Comparison of ENCODE assay signal across 15 cellular contexts in the genomic region with DNA sequence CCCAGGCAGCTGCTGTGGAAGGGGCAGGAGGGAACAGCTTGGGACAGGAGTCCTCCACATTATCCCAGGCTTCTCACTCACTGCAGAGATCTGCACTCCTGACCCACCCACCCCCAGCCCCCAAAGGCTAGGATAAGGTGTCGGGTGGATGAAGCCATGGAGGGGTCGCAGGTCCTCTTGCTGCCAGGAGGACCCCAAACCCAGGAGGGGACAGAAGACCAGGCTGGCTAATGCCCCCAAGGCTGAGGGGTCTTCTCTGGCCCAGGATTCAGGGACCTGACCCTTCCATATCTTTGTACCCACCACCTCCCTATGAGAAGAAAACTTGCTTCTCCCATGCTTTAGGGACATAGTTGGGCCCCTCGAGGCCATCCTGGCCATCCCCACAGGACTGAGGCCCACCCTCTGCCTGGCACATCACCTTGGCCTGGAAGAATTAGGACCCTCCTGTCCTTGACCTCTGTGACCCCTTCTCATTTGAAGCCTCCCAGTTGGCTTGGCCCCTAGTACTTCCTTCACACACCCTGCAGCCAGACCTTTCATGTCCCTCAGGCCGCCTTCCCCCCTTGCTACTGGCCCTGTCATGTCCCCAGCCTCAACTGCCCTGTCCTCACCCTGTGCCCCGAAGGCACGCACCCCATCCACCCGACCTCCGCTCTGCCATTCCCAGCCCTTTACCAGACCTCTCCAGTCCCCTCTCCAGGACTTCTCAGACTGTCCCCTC. TPM values are rescaled to one million over a fixed set of nuclear protein-coding genes. Genes with fewer than 3 reads are reported as not detected.
DNase-seq lines count a peak whose midpoint lies in the region; ATAC-seq and TF ChIP-seq lines count a peak whose summit lies in the region.
"Had no signal": no experiment of that assay in that cellular context is flagged by ENCODE, and none has a peak within 500 bp of the region (broad histone marks: within the 10 kb centered on the region; RNA-seq: fewer than 3 reads in every experiment).

No MANE protein-coding gene starts in this region.

- no peaks in the 10 kb centered on the region for H4K20me1 ChIP-seq in osteoblast (ENCODE audit: insufficient read depth, low read length)

- H3K4me3 ChIP-seq in right atrium auricular region (no peak overlapping the region), osteoblast (ENCODE audit: insufficient read depth, low read length) (no peak overlapping the region), uterus (no peak overlapping the region)
- H3K4me3 ChIP-seq: BLaER1, SJCRH30 had no signal

- no peaks in the 10 kb centered on the region for H3K9me3 ChIP-seq in right atrium auricular region
- H3K9me3 ChIP-seq in osteoblast (ENCODE audit: low read depth, low read length): no peaks in the 10 kb centered on the region
- no peaks in the 10 kb centered on the region for H3K9me3 ChIP-seq in uterus
- H3K9me3 ChIP-seq: BLaER1, SJCRH30 had no signal

- TF ChIP-seq POLR2A in uterus (IDR thresholded peaks at IDR 0.05): no peak

- H3K27me3 ChIP-seq in right atrium auricular region (no peaks in the 10 kb centered on the region), osteoblast (ENCODE audit: insufficient read depth, low read length) (no peaks in the 10 kb centered on the region), uterus (no peaks in the 10 kb centered on the region)
- H3K27me3 ChIP-seq: BLaER1, SJCRH30 had no signal

- H3K36me3 ChIP-seq in right atrium auricular region: peaks cover 10% of the 10 kb centered on the region
- no peaks in the 10 kb centered on the region for H3K36me3 ChIP-seq in osteoblast (ENCODE audit: insufficient read depth, low read length)
- H3K36me3 ChIP-seq in uterus: no peaks in the 10 kb centered on the region
- H3K36me3 ChIP-seq: SJCRH30 had no signal

- ATAC-seq in Right ventricle myocardium inferior (no peak), GM21515 (IDR thresholded peaks at IDR 0.05; ENCODE audit: unreplicated experiment) (no peak), HG02798 (IDR thresholded peaks at IDR 0.05; ENCODE audit: poor library complexity, unreplicated experiment) (no peak), HG02678 (IDR thresholded peaks at IDR 0.05; ENCODE audit: unreplicated experiment) (no peak)

- H3K27ac ChIP-seq in right atrium auricular region (peak overlapping the region; percentile 75 to 85), osteoblast (ENCODE audit: low read depth, low read length) (no peak overlapping the region), uterus (peak overlapping the region; percentile 66 to 74)
- H3K27ac ChIP-seq: BLaER1, SJCRH30 had no signal

- TF ChIP-seq CTCF in right atrium auricular region (IDR thresholded peaks at IDR 0.05): no peak
- TF ChIP-seq CTCF in brain (conservative IDR thresholded peaks at IDR 0.05): no peak
- TF ChIP-seq CTCF in osteoblast (IDR thresholded peaks at IDR 0.05; ENCODE audit: extremely low read depth, low read depth, low read length): no peak
- TF ChIP-seq CTCF in uterus (IDR thresholded peaks at IDR 0.05): no peak

- H3K79me2 ChIP-seq in osteoblast (ENCODE audit: insufficient read depth, low read length): no peaks in the 10 kb centered on the region

- peaks cover 0 to 3% (median 0%) of the 10 kb centered on the region in 5 experiments for H3K9me3 Mint-ChIP-seq in brain

- intact Hi-C loops in Right ventricle myocardium inferior (cut with DNase I) (no loop called here), uterus (cut with DNase I; ENCODE audit: low total_unique reads) (no loop called here)

- peaks cover 19% of the 10 kb centered on the region for H3K36me3 Mint-ChIP-seq in brain

- DNase-seq in right atrium auricular region (ENCODE audit: low spot score) (no peak), Right ventricle myocardium inferior (ENCODE audit: missing footprints) (no peak), osteoblast (ENCODE audit: insufficient read length, low spot score, missing footprints) (peak; percentile 89), uterus (peak in 1 of 2 donors; percentile 20)
- DNase-seq: GOT3, MV-4-11, NCI-H1436, NCI-H2081, SJCRH30 had no signal

- peaks cover 26% of the 10 kb centered on the region for H3K4me1 Mint-ChIP-seq in brain

- H3K27me3 Mint-ChIP-seq in brain: peaks cover 3% of the 10 kb centered on the region

- H2AFZ ChIP-seq in osteoblast (ENCODE audit: low read length): no peak overlapping the region

- H3K4me3 Mint-ChIP-seq in brain: no peak overlapping the region
- H3K4me3 Mint-ChIP-seq: IgD-negative memory B cell had no signal

- H3K4me1 ChIP-seq in right atrium auricular region (peaks cover 0 to 60% of the 10 kb centered on the region in 2 donors), osteoblast (ENCODE audit: insufficient read depth, low read length) (no peaks in the 10 kb centered on the region), uterus (peaks cover 0 to 16% of the 10 kb centered on the region in 2 donors)
- H3K4me1 ChIP-seq: SJCRH30 had no signal

- peak overlapping the region in 4 of 5 experiments; percentile 56 to 98 (median 84) for H3K27ac Mint-ChIP-seq in brain

- no peak overlapping the region for H3K4me2 ChIP-seq in osteoblast (ENCODE audit: insufficient read depth, low read length)
- H3K4me2 ChIP-seq: BLaER1 had no signal

RNA-seq across cellular contexts. Expression of gene KCNH2, which starts 21.6 kb away (rescaled TPM):
- total RNA-seq in right atrium auricular region: 100 to 1,000 TPM; 119 to 128 TPM
- 97.3 TPM for total RNA-seq in Right ventricle myocardium inferior
- polyA plus RNA-seq in brain (ENCODE audit: insufficient read depth, low read depth, low replicate concordance): 49.2 TPM
- not detected in 2 replicates for total RNA-seq in osteoblast
- total RNA-seq in uterus: 10 to 100 TPM in 3 of 4 donors, 1 to 10 TPM in 1; 9.1 to 51.0 (median 22.8) TPM

RNA-seq across cellular contexts. Expression of gene NOS3, which starts 34.3 kb away (rescaled TPM):
- total RNA-seq in right atrium auricular region: 10 to 100 TPM; 14.5 to 78.6 TPM
- 19.4 TPM for total RNA-seq in Right ventricle myocardium inferior
- 4.2 TPM for polyA plus RNA-seq in brain (ENCODE audit: insufficient read depth, low read depth, low replicate concordance)
- not detected in 2 replicates for total RNA-seq in osteoblast
- total RNA-seq in uterus: 10 to 100 TPM in 2 of 4 donors, 1 to 10 TPM in 2; 6.6 to 50.1 (median 15.8) TPM

Comparison
In these comparisons a context has a peak if more than half of its experiments do, and no peak if none do; other contexts are left out.
1. RNA of gene KCNH2, which starts 21.6 kb away (total RNA-seq): 119 to 128 TPM in right atrium auricular region, 97.3 TPM in Right ventricle myocardium inferior (single experiment) and 9.1 to 51.0 TPM in uterus; not detected in osteoblast; every median in the first group is over 10 times any median in the second.